21 cellular contexts compared by ENCODE assay signal in genomic region chr2:74219846-74220486, GRCh38. TPM values are rescaled to one million over a fixed set of nuclear protein-coding genes. Genes with fewer than 3 reads are reported as not detected.
DNase-seq lines count a peak whose midpoint lies in the region; ATAC-seq, FAIRE-seq and TF ChIP-seq lines count a peak whose summit lies in the region.
"Had no signal": no experiment of that assay in that cellular context is flagged by ENCODE, and none has a peak within 500 bp of the region (broad histone marks: within the 10 kb centered on the region; RNA-seq: fewer than 3 reads in every experiment).

No MANE protein-coding gene starts in this region.

- TF ChIP-seq RAD21 in HepG2 (CRISPR knock-in tag; IDR thresholded peaks at IDR 0.05) (no peak), K562 (CRISPR knock-in tag; conservative IDR thresholded peaks at IDR 0.05 in 1 of 2, IDR thresholded peaks at IDR 0.05 in 1 of 2) (no peak)

- no peak overlapping the region for H3K4me3 ChIP-seq in HepG2 (replicated peaks in 1 of 3; ENCODE audit: insufficient read depth in 1 of 3, low read depth in 2 of 3, low read length in 3 of 3)
- no peak overlapping the region for H3K4me3 ChIP-seq in right lobe of liver
- H3K4me3 ChIP-seq in K562: no peak overlapping the region
- H3K4me3 ChIP-seq in CD4-positive, alpha-beta memory T cell (ENCODE audit: low read length in 2 of 2): no peak overlapping the region

- WGBS in HepG2 (ENCODE audit: low lambda C conversion rate): 65% methylated on average over 5 of the region's 5 CpGs
- 86% methylated on average over 5 of the region's 5 CpGs for WGBS in right lobe of liver (ENCODE audit: insufficient coverage, low coverage, low lambda C conversion rate, missing lambda C conversion rate)
- WGBS in K562 (ENCODE audit: insufficient coverage, low coverage, missing lambda C conversion rate): 86% methylated on average over 5 of the region's 5 CpGs

- DNase-seq in activated CD8-positive, alpha-beta memory T cell treated with anti-CD3 and anti-CD28 coated beads for 24 hours: peak; percentile 48
- DNase-seq in activated CD8-positive, alpha-beta memory T cell treated with anti-CD3 and anti-CD28 coated beads, Interleukin-2, amount 50 U/mL, for 4 hours: no peak
- DNase-seq in HepG2 (ENCODE audit: low spot score): peak; percentile 41
- DNase-seq in right lobe of liver: no peak
- no peak for DNase-seq in K562 (ENCODE audit: extremely low read depth in 1 of 4, low spot score in 3 of 4)
- no peak for DNase-seq in CD4-positive, alpha-beta memory T cell
- no peak for DNase-seq in erythroblast (lab: John Stamatoyannopoulos, UW)
- no peak for DNase-seq in stimulated activated CD4-positive, alpha-beta T cell treated with anti-CD3 and anti-CD28 coated beads, Interleukin-2, amount 100 ng/mL, for 24 hours
- DNase-seq: BE2C; Caco-2; CD4-positive, CD25-positive, alpha-beta regulatory T cell; DMS153; GDM1; H7; NCI-H1048; NCI-H1436; NCI-H1930; NCI-H226; PC-3; RPMI8226; SHP77 treated with DMSO at 0.1 percent for 48 hours had no signal

- POLR2A ChIA-PET in HepG2 (lab: Yijun Ruan, JAX) (interaction anchor here (1.3 kb wide), 1 partner anchor 14 kb away, joined by 3 read pairs; no protein-coding TSS in a partner anchor), K562 (lab: Yijun Ruan, JAX) (interaction anchor here (0.7 to 6.4 kb wide), 4 partner anchors 13 to 72 kb away, joined by 3 to 62 read pairs (median 4); no protein-coding TSS in a partner anchor)
- POLR2A ChIA-PET in CD4-positive, alpha-beta memory T cell (lab: Charles Lee; ENCODE audit: partially characterized antibody): no interaction called here

- no peak for ATAC-seq in HepG2
- no peak for ATAC-seq in right lobe of liver
- ATAC-seq in K562: no peak
- ATAC-seq: PC-3 had no signal

- H3K4me2 ChIP-seq in HepG2 (ENCODE audit: low read depth, low read length) (no peak overlapping the region), K562 (ENCODE audit: insufficient read depth, low read length) (no peak overlapping the region)

- TF ChIP-seq CTCF in HepG2 (CRISPR knock-in tag; IDR thresholded peaks at IDR 0.05): no peak
- TF ChIP-seq CTCF in right lobe of liver (IDR thresholded peaks at IDR 0.05): no peak
- TF ChIP-seq CTCF in K562 (IDR thresholded peaks at IDR 0.05 in 2 of 3, conservative IDR thresholded peaks at IDR 0.05 in 1 of 3; ENCODE audit: insufficient read depth in 2 of 3, low read depth in 1 of 3, low read length in 3 of 3): no peak

- in situ Hi-C loops in HepG2 (cut with HindIII; ENCODE audit: extremely low pct_ligation_motif_present, low pct_unique_long_range_greater_than_20kb): no loop called here
- in situ Hi-C loops in K562 (cut with MboI): no loop called here

- no peaks in the 10 kb centered on the region for H3K27me3 Mint-ChIP-seq in CD4-positive, alpha-beta memory T cell
- H3K27me3 Mint-ChIP-seq: CD4-positive, CD25-positive, alpha-beta regulatory T cell had no signal

- H3K9me1 ChIP-seq in K562 (ENCODE audit: control insufficient read depth, insufficient read depth, low read length): no peaks in the 10 kb centered on the region

- CTCF ChIA-PET in HepG2 (lab: Yijun Ruan, JAX; ENCODE audit: low intra/inter-chr PET ratio, low total read pairs): no interaction called here
- CTCF ChIA-PET in K562 (lab: Yijun Ruan, JAX; ENCODE audit: low intra/inter-chr PET ratio): no interaction called here
- CTCF ChIA-PET in CD4-positive, alpha-beta memory T cell (lab: Charles Lee; ENCODE audit: partially characterized antibody): interaction anchor here (0.5 kb wide), 1 partner anchor 70 kb away, joined by 3 read pairs; no protein-coding TSS in a partner anchor

- H3K36me3 ChIP-seq in HepG2 (replicated peaks in 1 of 2; ENCODE audit: control insufficient read depth in 1 of 2, insufficient read depth in 2 of 2, low read length in 2 of 2): peaks cover 2 to 15% of the 10 kb centered on the region in 2 experiments; a peak in 2 of 5 replicates
- H3K36me3 ChIP-seq in right lobe of liver: peaks cover 0 to 3% (median 0%) of the 10 kb centered on the region in 4 donors
- peaks cover 44% of the 10 kb centered on the region for H3K36me3 ChIP-seq in K562 (ENCODE audit: control insufficient read depth, insufficient read depth, low read length)
- peaks cover 5% of the 10 kb centered on the region for H3K36me3 ChIP-seq in CD4-positive, alpha-beta memory T cell (ENCODE audit: insufficient read depth, low read length)

- H3K9ac ChIP-seq in HepG2 (ENCODE audit: insufficient read depth, low read depth, low read length): no peak overlapping the region
- no peak overlapping the region for H3K9ac ChIP-seq in K562 (ENCODE audit: insufficient read depth in 1 of 2, low read depth in 2 of 2, low read length in 2 of 2)

- no peak overlapping the region for H3K27ac ChIP-seq in HepG2 (ENCODE audit: extremely low read length, insufficient read depth, low read length)
- H3K27ac ChIP-seq in right lobe of liver: no peak overlapping the region
- no peak overlapping the region for H3K27ac ChIP-seq in K562 (ENCODE audit: extremely low read depth, low read depth, low read length)
- H3K27ac ChIP-seq in CD4-positive, alpha-beta memory T cell (ENCODE audit: low read depth, low read length): no peak overlapping the region

- TF ChIP-seq EP300 in HepG2 (IDR thresholded peaks at IDR 0.05; ENCODE audit: low read depth in 2 of 2, low read length in 2 of 2): no peak
- TF ChIP-seq EP300 in HepG2 (CRISPR knock-in tag; IDR thresholded peaks at IDR 0.05; ENCODE audit: borderline replicate concordance): no peak
- no peak for TF ChIP-seq EP300 in K562 (IDR thresholded peaks at IDR 0.05; ENCODE audit: low read length)

- no peak overlapping the region for H3K4me3 Mint-ChIP-seq in CD4-positive, alpha-beta memory T cell
- H3K4me3 Mint-ChIP-seq: CD4-positive, CD25-positive, alpha-beta regulatory T cell had no signal

- peak; percentile 12 for FAIRE-seq in HepG2 (lab: Jason Lieb, UNC)
- FAIRE-seq in K562 (lab: Jason Lieb, UNC): no peak

- H4K20me1 ChIP-seq in HepG2 (ENCODE audit: insufficient read depth, low read length) (peaks cover 5% of the 10 kb centered on the region; the same call in 1 of the 2 replicates), K562 (replicated peaks; ENCODE audit: control insufficient read depth, insufficient read depth, low read length) (0 out of 2 replicates have a peak, but pooled peaks cover 8% of the 10 kb centered on the region)

- H3K4me1 ChIP-seq in HepG2 (ENCODE audit: insufficient read depth, low read length): peaks cover 16% of the 10 kb centered on the region
- no peaks in the 10 kb centered on the region for H3K4me1 ChIP-seq in right lobe of liver
- peaks cover 0 to 3% of the 10 kb centered on the region in 2 experiments; a peak in 1 of 5 replicates for H3K4me1 ChIP-seq in K562 (replicated peaks in 1 of 2; ENCODE audit: control insufficient read depth in 2 of 2, insufficient read depth in 2 of 2, low read length in 2 of 2)
- no peaks in the 10 kb centered on the region for H3K4me1 ChIP-seq in CD4-positive, alpha-beta memory T cell (ENCODE audit: insufficient read depth, low read length)
- H3K4me1 ChIP-seq: BE2C, Caco-2 had no signal

- peaks cover 0 to 2% (median 0%) of the 10 kb centered on the region in 4 donors for H3K4me1 Mint-ChIP-seq in CD4-positive, alpha-beta memory T cell

- intact Hi-C loops in HepG2 (cut with micrococcal nuclease; ENCODE audit: unreplicated experiment) (no loop called here), right lobe of liver (cut with DNase I) (no loop called here), K562 (cut with micrococcal nuclease) (no loop called here)
- intact Hi-C loops in CD4-positive, alpha-beta memory T cell (cut with micrococcal nuclease): no loop called here

- H3K79me2 ChIP-seq in HepG2 (ENCODE audit: insufficient read depth, low read length) (no peaks in the 10 kb centered on the region), K562 (ENCODE audit: control insufficient read depth, insufficient read depth, low read length) (no peaks in the 10 kb centered on the region)

- peaks cover 20 to 23% of the 10 kb centered on the region in 2 donors for H3K36me3 Mint-ChIP-seq in CD4-positive, alpha-beta memory T cell

- H3K27ac Mint-ChIP-seq in CD4-positive, alpha-beta memory T cell: peak overlapping the region in 2 of 7 donors; percentile 32 to 67

- H3K27me3 ChIP-seq in HepG2 (ENCODE audit: control insufficient read depth in 1 of 2, insufficient read depth in 2 of 2, low read length in 2 of 2): no peaks in the 10 kb centered on the region; a peak in 1 of 5 replicates
- H3K27me3 ChIP-seq in right lobe of liver: no peaks in the 10 kb centered on the region
- H3K27me3 ChIP-seq in K562 (ENCODE audit: control insufficient read depth in 2 of 2, insufficient read depth in 2 of 2, low read length in 2 of 2): no peaks in the 10 kb centered on the region
- no peaks in the 10 kb centered on the region for H3K27me3 ChIP-seq in CD4-positive, alpha-beta memory T cell (ENCODE audit: insufficient read depth, low read length)
- H3K27me3 ChIP-seq: BE2C had no signal

- no peaks in the 10 kb centered on the region for H3K9me3 Mint-ChIP-seq in CD4-positive, alpha-beta memory T cell
- H3K9me3 Mint-ChIP-seq: CD4-positive, CD25-positive, alpha-beta regulatory T cell had no signal

- BruUV-seq in HepG2 (replicated peaks; lab: Mats Ljungman, UMichigan): no TSS peak
- BruUV-seq in K562 (replicated peaks; lab: Mats Ljungman, UMichigan): no TSS peak

- TF ChIP-seq POLR2A in HepG2 (IDR thresholded peaks at IDR 0.05; ENCODE audit: insufficient read depth in 1 of 2, low read depth in 2 of 2, low read length in 2 of 2): no peak
- no peak for TF ChIP-seq POLR2A in right lobe of liver (IDR thresholded peaks at IDR 0.05)
- TF ChIP-seq POLR2A in K562 (conservative IDR thresholded peaks at IDR 0.05): 0 out of 2 replicates have a peak, but pooled peaks have one; percentile 7
- TF ChIP-seq POLR2A in erythroblast (IDR thresholded peaks at IDR 0.05; ENCODE audit: low read length): no peak

- H2AFZ ChIP-seq in HepG2 (ENCODE audit: low read length) (no peak overlapping the region), K562 (ENCODE audit: low read depth, low read length) (no peak overlapping the region)

- H3K9me3 ChIP-seq in HepG2 (ENCODE audit: low read length) (no peaks in the 10 kb centered on the region), right lobe of liver (no peaks in the 10 kb centered on the region), K562 (replicated peaks; ENCODE audit: control insufficient read depth, insufficient read depth, low read depth, low read length) (no peaks in the 10 kb centered on the region)
- H3K9me3 ChIP-seq in CD4-positive, alpha-beta memory T cell (ENCODE audit: control insufficient read depth in 1 of 2, low read length in 2 of 2): no peaks in the 10 kb centered on the region
- H3K9me3 ChIP-seq: BE2C, Caco-2 had no signal

RNA-seq across cellular contexts. Expression of gene MTHFD2, which starts 21.6 kb away (rescaled TPM):
- total RNA-seq in HepG2 (2016; rRNA removed; fragmentation: Illumina TruSeq; extraction: Trizol) (188 and 281 TPM in 2 replicates), right lobe of liver (1 to 10 TPM in 5 of 6 experiments, under 1 TPM in 1; 0.31 to 7.4 (median 2.0) TPM), K562 (2014; rRNA removed) (145 and 160 TPM in 2 replicates), K562 (2014; rRNA removed; fragmentation: Illumina TruSeq; extraction: Trizol) (234 and 297 TPM in 2 replicates), K562 (2015; rRNA removed; fragmentation: Illumina TruSeq; extraction: Trizol) (110 and 113 TPM in 2 replicates), K562 (2021) (238 and 255 TPM in 2 replicates)
- 38.9 and 41.2 TPM in 2 replicates for total RNA-seq in HepG2 (2016; cell fraction: cytosol; rRNA removed; fragmentation: Illumina TruSeq; extraction: Trizol; ENCODE audit: low read depth)
- total RNA-seq in HepG2 (2016; cell fraction: insoluble cytoplasmic fraction; rRNA removed; fragmentation: Illumina TruSeq; extraction: Trizol): 188 and 279 TPM in 2 replicates
- total RNA-seq in HepG2 (2016; cell fraction: membrane; rRNA removed; fragmentation: Illumina TruSeq; extraction: Trizol): 132 and 142 TPM in 2 replicates
- 70.7 and 79.0 TPM in 2 replicates for total RNA-seq in HepG2 (2016; cell fraction: nucleus; rRNA removed; fragmentation: Illumina TruSeq; extraction: Trizol)
- polyA plus RNA-seq in HepG2 (2011; rRNA removed) (197 and 269 TPM in 2 replicates), K562 (2011; rRNA removed) (219 and 308 TPM in 2 replicates), K562 (2014; fragmentation: Illumina TruSeq; extraction: Trizol) (175 and 209 TPM in 2 replicates), K562 (2014; fragmentation: Nextera tagmentation; extraction: Ambion mirVana) (100 to 1,000 TPM; 476 to 520 TPM), K562 (2014; rRNA removed) (218 and 221 TPM in 2 replicates)
- 162 and 205 TPM in 2 replicates for polyA plus RNA-seq in HepG2 (2011; cell fraction: cytosol; rRNA removed)
- polyA plus RNA-seq in HepG2 (2011; cell fraction: nucleus; rRNA removed): 88.5 and 89.7 TPM in 2 replicates
- 224 and 287 TPM in 2 replicates for polyA plus RNA-seq in HepG2 (2012)
- polyA plus RNA-seq in HepG2 (2016; cell fraction: cytosol; fragmentation: Illumina TruSeq; extraction: Trizol; ENCODE audit: low read depth): 31.0 and 33.2 TPM in 2 replicates
- polyA plus RNA-seq in HepG2 (2016; cell fraction: insoluble cytoplasmic fraction; fragmentation: Illumina TruSeq; extraction: Trizol; ENCODE audit: low read depth): 225 and 240 TPM in 2 replicates
- polyA plus RNA-seq in HepG2 (2016; cell fraction: membrane; fragmentation: Illumina TruSeq; extraction: Trizol; ENCODE audit: low read depth): 83.1 and 83.6 TPM in 2 replicates
- 100 and 101 TPM in 2 replicates for polyA plus RNA-seq in HepG2 (2016; cell fraction: nucleus; fragmentation: Illumina TruSeq; extraction: Trizol; ENCODE audit: insufficient read depth, low read depth)
- 148 and 336 TPM in 2 replicates for polyA minus RNA-seq in HepG2 (2011; rRNA and poly(A)+ RNA removed; ENCODE audit: low replicate concordance)
- 201 and 205 TPM in 2 replicates for polyA minus RNA-seq in HepG2 (2011; cell fraction: cytosol; rRNA and poly(A)+ RNA removed)
- 97.9 and 128 TPM in 2 replicates for polyA minus RNA-seq in HepG2 (2011; cell fraction: nucleus; rRNA and poly(A)+ RNA removed)
- total RNA-seq in K562 (2011; cell fraction: chromatin; rRNA removed; ENCODE audit: low replicate concordance): 103 and 165 TPM in 2 replicates
- total RNA-seq in K562 (2011; cell fraction: nucleolus; rRNA removed): 57.2 and 63.5 TPM in 2 replicates
- total RNA-seq in K562 (2011; cell fraction: nucleoplasm; rRNA removed): 91.3 and 130 TPM in 2 replicates
- 104 and 118 TPM in 2 replicates for polyA plus RNA-seq in K562 (2011; cell fraction: cytosol; rRNA removed)
- 61.1 and 65.9 TPM in 2 replicates for polyA plus RNA-seq in K562 (2011; cell fraction: nucleus; rRNA removed)
- polyA plus RNA-seq in K562 (2012): 129 and 393 TPM in 2 replicates
- polyA minus RNA-seq in K562 (2011; rRNA and poly(A)+ RNA removed): 245 and 259 TPM in 2 replicates
- 78.1 and 90.0 TPM in 2 replicates for polyA minus RNA-seq in K562 (2011; cell fraction: cytosol; rRNA and poly(A)+ RNA removed)
- 27.5 and 32.1 TPM in 2 replicates for polyA minus RNA-seq in K562 (2011; cell fraction: nucleus; rRNA and poly(A)+ RNA removed)
- total RNA-seq in CD4-positive, alpha-beta memory T cell: 10 to 100 TPM; 23.8 to 25.0 TPM
- polyA plus RNA-seq in CD4-positive, alpha-beta memory T cell: 10 to 100 TPM; 13.7 to 16.3 TPM

RNA-seq across cellular contexts. Expression of gene MOB1A, which starts 41.3 kb away (rescaled TPM):
- total RNA-seq in HepG2 (2016; rRNA removed; fragmentation: Illumina TruSeq; extraction: Trizol) (139 and 217 TPM in 2 replicates), right lobe of liver (10 to 100 TPM; 29.8 to 48.0 (median 32.9) TPM), K562 (2014; rRNA removed) (53.5 and 60.5 TPM in 2 replicates), K562 (2014; rRNA removed; fragmentation: Illumina TruSeq; extraction: Trizol) (93.3 and 96.5 TPM in 2 replicates), K562 (2015; rRNA removed; fragmentation: Illumina TruSeq; extraction: Trizol) (84.6 and 97.7 TPM in 2 replicates), K562 (2021) (99.2 and 100 TPM in 2 replicates)
- total RNA-seq in HepG2 (2016; cell fraction: cytosol; rRNA removed; fragmentation: Illumina TruSeq; extraction: Trizol; ENCODE audit: low read depth): 26.2 and 34.3 TPM in 2 replicates
- 135 and 223 TPM in 2 replicates for total RNA-seq in HepG2 (2016; cell fraction: insoluble cytoplasmic fraction; rRNA removed; fragmentation: Illumina TruSeq; extraction: Trizol)
- total RNA-seq in HepG2 (2016; cell fraction: membrane; rRNA removed; fragmentation: Illumina TruSeq; extraction: Trizol): 73.7 and 77.9 TPM in 2 replicates
- total RNA-seq in HepG2 (2016; cell fraction: nucleus; rRNA removed; fragmentation: Illumina TruSeq; extraction: Trizol): 58.0 and 69.5 TPM in 2 replicates
- polyA plus RNA-seq in HepG2 (2011; rRNA removed) (33.2 and 48.2 TPM in 2 replicates), K562 (2011; rRNA removed) (50.4 and 93.1 TPM in 2 replicates), K562 (2014; fragmentation: Illumina TruSeq; extraction: Trizol) (52.6 and 60.2 TPM in 2 replicates), K562 (2014; fragmentation: Nextera tagmentation; extraction: Ambion mirVana) (10 to 100 TPM; 24.8 to 27.0 TPM), K562 (2014; rRNA removed) (46.7 and 57.3 TPM in 2 replicates)
- 17.6 and 27.6 TPM in 2 replicates for polyA plus RNA-seq in HepG2 (2011; cell fraction: cytosol; rRNA removed)
- 10.7 and 17.1 TPM in 2 replicates for polyA plus RNA-seq in HepG2 (2011; cell fraction: nucleus; rRNA removed)
- 42.5 and 50.3 TPM in 2 replicates for polyA plus RNA-seq in HepG2 (2012)
- 18.1 and 21.3 TPM in 2 replicates for polyA plus RNA-seq in HepG2 (2016; cell fraction: cytosol; fragmentation: Illumina TruSeq; extraction: Trizol; ENCODE audit: low read depth)
- 128 and 131 TPM in 2 replicates for polyA plus RNA-seq in HepG2 (2016; cell fraction: insoluble cytoplasmic fraction; fragmentation: Illumina TruSeq; extraction: Trizol; ENCODE audit: low read depth)
- polyA plus RNA-seq in HepG2 (2016; cell fraction: membrane; fragmentation: Illumina TruSeq; extraction: Trizol; ENCODE audit: low read depth): 35.8 and 42.0 TPM in 2 replicates
- 52.2 and 58.5 TPM in 2 replicates for polyA plus RNA-seq in HepG2 (2016; cell fraction: nucleus; fragmentation: Illumina TruSeq; extraction: Trizol; ENCODE audit: insufficient read depth, low read depth)
- polyA minus RNA-seq in HepG2 (2011; rRNA and poly(A)+ RNA removed; ENCODE audit: low replicate concordance): 17.0 and 33.6 TPM in 2 replicates
- 28.0 and 36.2 TPM in 2 replicates for polyA minus RNA-seq in HepG2 (2011; cell fraction: cytosol; rRNA and poly(A)+ RNA removed)
- polyA minus RNA-seq in HepG2 (2011; cell fraction: nucleus; rRNA and poly(A)+ RNA removed): 30.4 and 30.7 TPM in 2 replicates
- 29.1 and 59.2 TPM in 2 replicates for total RNA-seq in K562 (2011; cell fraction: chromatin; rRNA removed; ENCODE audit: low replicate concordance)
- total RNA-seq in K562 (2011; cell fraction: nucleolus; rRNA removed): 17.2 and 18.4 TPM in 2 replicates
- total RNA-seq in K562 (2011; cell fraction: nucleoplasm; rRNA removed): 56.6 and 101 TPM in 2 replicates
- 17.5 and 28.8 TPM in 2 replicates for polyA plus RNA-seq in K562 (2011; cell fraction: cytosol; rRNA removed)
- 14.6 and 15.4 TPM in 2 replicates for polyA plus RNA-seq in K562 (2011; cell fraction: nucleus; rRNA removed)
- 39.7 and 47.2 TPM in 2 replicates for polyA plus RNA-seq in K562 (2012)
- polyA minus RNA-seq in K562 (2011; rRNA and poly(A)+ RNA removed): 85.7 and 103 TPM in 2 replicates
- polyA minus RNA-seq in K562 (2011; cell fraction: cytosol; rRNA and poly(A)+ RNA removed): 15.6 and 30.0 TPM in 2 replicates
- 10.2 and 12.0 TPM in 2 replicates for polyA minus RNA-seq in K562 (2011; cell fraction: nucleus; rRNA and poly(A)+ RNA removed)
- 100 to 1,000 TPM; 135 TPM for total RNA-seq in CD4-positive, alpha-beta memory T cell
- 100 to 1,000 TPM; 142 to 203 TPM for polyA plus RNA-seq in CD4-positive, alpha-beta memory T cell

Comparison
In these comparisons a context has a peak if more than half of its experiments do, and no peak if none do; other contexts are left out.
1. DNase-seq: peak in activated CD8-positive, alpha-beta memory T cell treated with anti-CD3 and anti-CD28 coated beads for 24 hours (single experiment) and HepG2 (single experiment); none in activated CD8-positive, alpha-beta memory T cell treated with anti-CD3 and anti-CD28 coated beads, Interleukin-2, amount 50 U/mL, for 4 hours (single experiment), right lobe of liver (0 of 3), K562 (0 of 4), CD4-positive, alpha-beta memory T cell (0 of 5), erythroblast (0 of 2) and stimulated activated CD4-positive, alpha-beta T cell treated with anti-CD3 and anti-CD28 coated beads, Interleukin-2, amount 100 ng/mL, for 24 hours (0 of 2).